ENCODE assay signal across 8 cellular contexts in the genomic region with DNA sequence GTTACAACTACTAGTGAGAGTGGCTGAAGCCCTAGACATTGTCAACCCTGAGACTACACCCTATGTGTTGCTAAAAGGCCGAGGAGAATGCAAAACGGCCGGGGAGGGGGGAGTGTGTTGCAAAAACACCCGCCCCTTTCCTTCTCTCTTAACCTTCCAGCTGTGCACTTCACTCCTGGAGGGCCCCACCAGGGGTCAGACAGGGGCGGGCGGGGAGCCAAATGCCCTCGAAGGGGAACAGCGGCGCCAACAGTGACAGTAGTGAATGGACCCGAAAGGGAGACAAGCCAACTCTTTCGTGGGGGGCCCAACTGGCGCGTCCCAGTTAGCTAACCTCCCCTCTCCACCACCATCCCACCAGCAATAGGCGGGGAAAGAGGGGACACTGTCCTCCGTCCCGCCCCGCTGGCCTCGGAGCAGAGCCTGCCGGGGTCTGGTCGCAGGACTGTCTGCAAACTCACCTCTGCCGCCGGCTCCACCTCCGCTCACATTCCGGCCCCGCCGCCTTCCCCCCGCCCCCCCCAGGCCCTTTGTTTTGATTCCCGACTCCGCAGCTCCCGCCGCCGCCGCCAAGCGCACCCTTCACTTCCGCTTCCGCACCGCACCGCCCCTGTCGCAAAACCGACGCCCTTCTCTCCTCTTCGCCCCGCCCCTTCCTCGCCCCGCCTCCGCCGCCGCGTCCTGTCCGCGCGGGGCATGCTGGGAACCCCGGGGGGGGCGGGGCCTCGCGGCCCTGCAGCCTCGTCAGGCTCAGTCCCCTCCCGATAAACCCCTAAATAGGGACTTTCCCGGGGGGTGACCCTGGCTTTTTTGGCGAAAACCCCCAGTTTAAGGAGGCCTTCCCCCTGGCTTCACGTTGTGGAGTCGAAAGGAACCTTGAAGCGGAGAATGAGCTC. TPM values are rescaled to one million over a fixed set of nuclear protein-coding genes. Genes with fewer than 3 reads are reported as not detected.
DNase-seq lines count a peak whose midpoint lies in the region; ATAC-seq, FAIRE-seq and TF ChIP-seq lines count a peak whose summit lies in the region.

A gene with protein sequence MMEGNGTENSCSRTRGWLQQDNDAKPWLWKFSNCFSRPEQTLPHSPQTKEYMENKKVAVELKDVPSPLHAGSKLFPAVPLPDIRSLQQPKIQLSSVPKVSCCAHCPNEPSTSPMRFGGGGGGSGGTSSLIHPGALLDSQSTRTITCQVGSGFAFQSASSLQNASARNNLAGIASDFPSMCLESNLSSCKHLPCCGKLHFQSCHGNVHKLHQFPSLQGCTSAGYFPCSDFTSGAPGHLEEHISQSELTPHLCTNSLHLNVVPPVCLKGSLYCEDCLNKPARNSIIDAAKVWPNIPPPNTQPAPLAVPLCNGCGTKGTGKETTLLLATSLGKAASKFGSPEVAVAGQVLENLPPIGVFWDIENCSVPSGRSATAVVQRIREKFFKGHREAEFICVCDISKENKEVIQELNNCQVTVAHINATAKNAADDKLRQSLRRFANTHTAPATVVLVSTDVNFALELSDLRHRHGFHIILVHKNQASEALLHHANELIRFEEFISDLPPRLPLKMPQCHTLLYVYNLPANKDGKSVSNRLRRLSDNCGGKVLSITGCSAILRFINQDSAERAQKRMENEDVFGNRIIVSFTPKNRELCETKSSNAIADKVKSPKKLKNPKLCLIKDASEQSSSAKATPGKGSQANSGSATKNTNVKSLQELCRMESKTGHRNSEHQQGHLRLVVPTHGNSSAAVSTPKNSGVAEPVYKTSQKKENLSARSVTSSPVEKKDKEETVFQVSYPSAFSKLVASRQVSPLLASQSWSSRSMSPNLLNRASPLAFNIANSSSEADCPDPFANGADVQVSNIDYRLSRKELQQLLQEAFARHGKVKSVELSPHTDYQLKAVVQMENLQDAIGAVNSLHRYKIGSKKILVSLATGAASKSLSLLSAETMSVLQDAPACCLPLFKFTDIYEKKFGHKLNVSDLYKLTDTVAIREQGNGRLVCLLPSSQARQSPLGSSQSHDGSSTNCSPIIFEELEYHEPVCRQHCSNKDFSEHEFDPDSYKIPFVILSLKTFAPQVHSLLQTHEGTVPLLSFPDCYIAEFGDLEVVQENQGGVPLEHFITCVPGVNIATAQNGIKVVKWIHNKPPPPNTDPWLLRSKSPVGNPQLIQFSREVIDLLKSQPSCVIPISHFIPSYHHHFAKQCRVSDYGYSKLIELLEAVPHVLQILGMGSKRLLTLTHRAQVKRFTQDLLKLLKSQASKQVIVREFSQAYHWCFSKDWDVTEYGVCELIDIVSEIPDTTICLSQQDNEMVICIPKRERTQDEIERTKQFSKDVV (N-terminal part only) (minus strand): TSS at position 598 of the 896 bp plus-strand sequence. CDS start 3,921 bp downstream, outside the sequence.

- H3K27me3 ChIP-seq in WERI-Rb-1 (ENCODE audit: insufficient read depth, low read depth, severe bottlenecking) = no peaks in the 10 kb centered on the region
- H3K27me3 ChIP-seq in breast epithelium = no peaks in the 10 kb centered on the region
- no peaks in the 10 kb centered on the region for H3K27me3 ChIP-seq in small intestine (ENCODE audit: control insufficient read depth in 2 of 2, insufficient read depth in 2 of 2, low read length in 2 of 2)

- DNase-seq in AG04449 (ENCODE audit: low read depth, low spot score) = no peak
- peak; percentile 98 for DNase-seq in NCI-H2227 (lab: John Stamatoyannopoulos, UW; ENCODE audit: unreplicated experiment)
- DNase-seq in WERI-Rb-1 = peak; percentile 98
- DNase-seq in breast epithelium (ENCODE audit: low spot score in 2 of 2) = peak; percentile 96 to 99
- peak; percentile 89 for DNase-seq in iPS-NIHi11 (ENCODE audit: low spot score)
- peak; percentile 95 for DNase-seq in small intestine

- ATAC-seq in GM18873 (IDR thresholded peaks at IDR 0.05; ENCODE audit: low FRiP score, unreplicated experiment) (peak; percentile 48), HG03139 (IDR thresholded peaks at IDR 0.05; ENCODE audit: unreplicated experiment) (peak; percentile 54)

- H3K4me3 ChIP-seq in AG04449 (ENCODE audit: low read depth, low read length) = peak within 1 kb of the TSS; percentile 92
- H3K4me3 ChIP-seq in WERI-Rb-1 (ENCODE audit: low read depth, low read length) = peak within 1 kb of the TSS; percentile 99
- H3K4me3 ChIP-seq in breast epithelium = peak within 1 kb of the TSS; percentile 76 to 89 (median 87)
- H3K4me3 ChIP-seq in small intestine (ENCODE audit: low read depth in 1 of 2, low read length in 2 of 2) = peak within 1 kb of the TSS; percentile 89 to 94

- TF ChIP-seq POLR2A in breast epithelium (IDR thresholded peaks at IDR 0.05) = peak; percentile 100

- POLR2A ChIA-PET in AG04449 (lab: Yijun Ruan, JAX) = interaction anchor here (0.6 to 1.7 kb wide), 4 partner anchors 10 to 135 kb away, joined by 3 to 4 read pairs (median 3); no protein-coding TSS in a partner anchor

- FAIRE-seq in small intestine (lab: Jason Lieb, UNC) = no peak

- H3K36me3 ChIP-seq in WERI-Rb-1 = peaks cover 16% of the 10 kb centered on the region
- no peaks in the 10 kb centered on the region for H3K36me3 ChIP-seq in breast epithelium
- no peaks in the 10 kb centered on the region for H3K36me3 ChIP-seq in small intestine (ENCODE audit: control insufficient read depth in 2 of 2, insufficient read depth in 2 of 2, low read length in 2 of 2)

- H3K9me3 ChIP-seq in WERI-Rb-1 (ENCODE audit: severe bottlenecking) = no peaks in the 10 kb centered on the region
- no peaks in the 10 kb centered on the region for H3K9me3 ChIP-seq in breast epithelium
- no peaks in the 10 kb centered on the region for H3K9me3 ChIP-seq in small intestine (ENCODE audit: control insufficient read depth, low read depth)

- peak within 1 kb of the TSS; percentile 99 for H3K27ac ChIP-seq in WERI-Rb-1
- H3K27ac ChIP-seq in breast epithelium = peak within 1 kb of the TSS; percentile 97 to 99
- H3K27ac ChIP-seq in small intestine (ENCODE audit: low read depth in 1 of 2, low read length in 1 of 2) = peak within 1 kb of the TSS; percentile 90 to 100

- intact Hi-C loops in breast epithelium (cut with DNase I; ENCODE audit: low total_unique reads) = no loop called here

- no peaks in the 10 kb centered on the region for H3K4me1 ChIP-seq in breast epithelium
- peaks cover 4% of the 10 kb centered on the region in 2 donors for H3K4me1 ChIP-seq in small intestine (ENCODE audit: control insufficient read depth in 2 of 2, insufficient read depth in 1 of 2, low read depth in 1 of 2, low read length in 1 of 2)

- CTCF ChIA-PET in AG04449 (lab: Yijun Ruan, JAX) = interaction anchor here (0.9 to 3.5 kb wide), 8 partner anchors 8 to 216 kb away, joined by 3 to 20 read pairs (median 3); no protein-coding TSS in a partner anchor

- 0% methylated on average over 41 to 63 of the region's 63 CpGs for WGBS in small intestine, 3 donors

- TF ChIP-seq CTCF in AG04449 (IDR thresholded peaks at IDR 0.05; ENCODE audit: insufficient read depth, low read length, missing control alignments) (peak; percentile 22), WERI-Rb-1 (IDR thresholded peaks at IDR 0.05; ENCODE audit: low read depth, low read length) (peak; percentile 37), breast epithelium (IDR thresholded peaks at IDR 0.05) (peak; percentile 20 to 46 (median 25))

RNA-seq across cellular contexts. Expression of the gene that starts here (rescaled TPM):
- total RNA-seq in breast epithelium = 10 to 100 TPM; 42.9 to 49.3 (median 47.5) TPM
- 10 to 100 TPM; 14.3 to 16.8 (median 14.7) TPM for polyA plus RNA-seq in small intestine
